ENCODE assay signal across 25 cellular contexts in the genomic region with DNA sequence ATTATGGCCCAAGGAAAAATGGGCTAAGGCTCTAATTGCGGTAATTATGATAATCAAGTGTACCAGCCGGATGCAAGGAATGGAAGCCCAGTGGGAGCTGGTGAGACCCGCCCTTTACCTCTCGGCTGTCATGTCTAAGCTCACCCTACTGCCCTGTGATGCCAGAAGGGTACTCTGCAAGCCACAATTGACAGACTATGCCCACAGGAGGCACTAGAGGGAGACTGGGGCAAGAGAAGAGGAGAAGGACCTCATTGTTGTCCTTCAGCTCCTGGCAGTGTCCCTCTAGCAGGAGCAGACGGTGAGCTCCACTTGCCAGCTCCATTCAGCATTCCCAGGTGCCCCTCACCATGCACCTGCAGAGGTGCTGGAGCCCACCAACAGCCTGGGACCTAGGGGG.
A peak's percentile ranks its signal among the peaks of the same experiment; 100 is the strongest.
DNase-seq lines count a peak whose midpoint lies in the region; ATAC-seq, FAIRE-seq and TF ChIP-seq lines count a peak whose summit lies in the region.
"Had no signal": no experiment of that assay in that cellular context is flagged by ENCODE, and none has a peak within 500 bp of the region (broad histone marks: within the 10 kb centered on the region; RNA-seq: fewer than 3 reads in every experiment).

No MANE protein-coding gene starts in this region.

- H3K4me1 ChIP-seq in Karpas-422 (ENCODE audit: low read length) (no peaks in the 10 kb centered on the region), GM12878 (ENCODE audit: control insufficient read depth, insufficient read depth, low read length) (peaks cover 11% of the 10 kb centered on the region; the same call in 1 of the 2 replicates), upper lobe of right lung (no peaks in the 10 kb centered on the region)
- H3K4me1 ChIP-seq: parathyroid adenoma had no signal

- CTCF ChIA-PET in GM12878 (lab: Yijun Ruan, JAX): interaction anchor here (0.6 to 13.0 kb wide), 7 partner anchors 10 to 354 kb away, joined by 3 to 150 read pairs (median 4); no protein-coding TSS in a partner anchor
- CTCF ChIA-PET in HEK293T (lab: Yijun Ruan, JAX): interaction anchor here (0.6 to 0.9 kb wide), 3 partner anchors 106 to 793 kb away, joined by 3 to 4 read pairs (median 3); no protein-coding TSS in a partner anchor

- TF ChIP-seq CTCF in GM12878 (IDR thresholded peaks at IDR 0.05 in 2 of 3, conservative IDR thresholded peaks at IDR 0.05 in 1 of 3; ENCODE audit: control insufficient read depth in 2 of 3, extremely low read depth in 1 of 3, insufficient read depth in 1 of 3, low read depth in 3 of 3, low read length in 3 of 3): peak in 2 of 3 experiments; percentile 12 to 14; a peak in 3 of 6 replicates
- TF ChIP-seq CTCF in upper lobe of right lung (IDR thresholded peaks at IDR 0.05): no peak

- WGBS in GM12878 (ENCODE audit: insufficient coverage, insufficient replicate concordance, low lambda C conversion rate, missing lambda C conversion rate): 47% methylated on average over 5 of the region's 5 CpGs

- H3K9me3 ChIP-seq in Karpas-422 (ENCODE audit: low read length) (no peaks in the 10 kb centered on the region), GM12878 (replicated peaks; ENCODE audit: control insufficient read depth, insufficient read depth, low read length) (no peaks in the 10 kb centered on the region; the same call in 2 of the 3 replicates), upper lobe of right lung (no peaks in the 10 kb centered on the region)
- H3K9me3 ChIP-seq: thyroid gland had no signal

- H2AFZ ChIP-seq in Karpas-422 (ENCODE audit: low read length) (no peak overlapping the region), GM12878 (ENCODE audit: control insufficient read depth, low read depth, low read length) (no peak overlapping the region)
- H2AFZ ChIP-seq: parathyroid adenoma had no signal

- H3K36me3 ChIP-seq in Karpas-422 (ENCODE audit: insufficient read depth, low read length) (no peaks in the 10 kb centered on the region), GM12878 (ENCODE audit: control insufficient read depth in 2 of 2, insufficient read depth in 2 of 2, low read length in 1 of 2) (no peaks in the 10 kb centered on the region), upper lobe of right lung (no peaks in the 10 kb centered on the region)
- H3K36me3 ChIP-seq: SJCRH30, thyroid gland had no signal

- intact Hi-C loops in GM12878 (cut with micrococcal nuclease; ENCODE audit: unreplicated experiment): no loop called here
- intact Hi-C loops in upper lobe of right lung (cut with DNase I): no loop called here

- no peak overlapping the region for H3K4me2 ChIP-seq in Karpas-422 (ENCODE audit: low read depth, low read length, poor library complexity, severe bottlenecking)
- H3K4me2 ChIP-seq in GM12878 (ENCODE audit: control insufficient read depth, insufficient read depth): no peak overlapping the region

- TF ChIP-seq EP300 in GM12878 (IDR thresholded peaks at IDR 0.05; ENCODE audit: borderline replicate concordance in 1 of 2, control insufficient read depth in 1 of 2, low read depth in 2 of 2, low read length in 2 of 2): no peak

- RAD21 ChIA-PET in GM12878 (lab: Charles Lee; ENCODE audit: unreplicated experiment): interaction anchor here (1.4 kb wide), 1 partner anchor 26 kb away, joined by 6 read pairs; no protein-coding TSS in a partner anchor

- ATAC-seq in GM12878: no peak
- peak; percentile 7 for ATAC-seq in upper lobe of right lung
- ATAC-seq: effector memory CD8-positive, alpha-beta T cell; natural killer cell treated with Interleukin-12 subunit alpha and Interleukin-12 subunit beta and Interleukin-15 and Interleukin-18, amount 100 ng/mL, for 72 hours; stimulated activated naive CD8-positive, alpha-beta T cell treated with anti-CD3 and anti-CD28 coated beads, Interleukin-15, amount 100 ng/mL, for 72 hours had no signal

- no peak for TF ChIP-seq POLR2A in GM12878 (IDR thresholded peaks at IDR 0.05; ENCODE audit: low read depth, low read length)

- in situ Hi-C loops in GM12878 (cut with MboI): loop anchor here (10.0 kb wide), 1 partner anchor 349 kb away; no protein-coding TSS in a partner anchor

- DNase-seq in stimulated activated CD4-positive, alpha-beta T cell treated with anti-CD3 and anti-CD28 coated beads, Interleukin-4, amount 100 ng/mL, for 1 hour: peak; percentile 13
- no peak for DNase-seq in stimulated activated CD4-positive, alpha-beta T cell treated with anti-CD3 and anti-CD28 coated beads, Interleukin-15, amount 100 ng/mL, for 24 hours
- DNase-seq in Karpas-422 (peak; percentile 52), GM12878 (ENCODE audit: low read depth, low spot score) (no peak), upper lobe of right lung (no peak), NCI-H2196 (lab: John Stamatoyannopoulos, UW; ENCODE audit: unreplicated experiment) (no peak), HEK293T (ENCODE audit: extremely low spot score) (no peak)
- DNase-seq in stimulated activated CD4-positive, alpha-beta T cell treated with anti-CD3 and anti-CD28 coated beads, Interleukin-12 subunit alpha, Interleukin-12 subunit beta, amount 100 ng/mL, for 4 hours: no peak
- DNase-seq: activated CD4-positive, alpha-beta T cell treated with anti-CD3 and anti-CD28 coated beads, Interleukin-2, amount 10 ng/mL, durations not matched to agents 7 days and 5 days; activated naive CD4-positive, alpha-beta T cell treated with anti-CD3 and anti-CD28 coated beads for 36 hours; activated T-cell treated with anti-CD3 and anti-CD28 coated beads, Interleukin-2, amount 50 U/mL, for 48 hours; amniotic stem cell; DMS79 treated with DMSO at 0.1 percent for 48 hours; effector memory CD8-positive, alpha-beta T cell; islet precursor cell; NCI-H1105 treated with DMSO at 0.1 percent for 48 hours; NCI-H2081 treated with DMSO at 0.1 percent for 48 hours; NCI-H446; NK-92 treated with Interleukin-12 subunit alpha and Interleukin-12 subunit beta, amount 100 ng/mL, for 24 hours; right cardiac atrium; SJCRH30; stimulated activated naive CD8-positive, alpha-beta T cell treated with anti-CD3 and anti-CD28 coated beads, Interleukin-15, amount 100 ng/mL, for 72 hours; thyroid gland had no signal

- H3K9me2 ChIP-seq in Karpas-422 (replicated peaks; ENCODE audit: insufficient read depth, low read length): no peaks in the 10 kb centered on the region

- H3K27ac ChIP-seq in Karpas-422 (ENCODE audit: low read length): no peak overlapping the region
- H3K27ac ChIP-seq in GM12878 (ENCODE audit: control insufficient read depth, insufficient read depth): no peak overlapping the region
- H3K27ac ChIP-seq in upper lobe of right lung: no peak overlapping the region
- H3K27ac ChIP-seq: parathyroid adenoma, SJCRH30, thyroid gland had no signal

- H3K9ac ChIP-seq in Karpas-422 (ENCODE audit: low read length) (no peak overlapping the region), GM12878 (ENCODE audit: control insufficient read depth, insufficient read depth, low read length) (no peak overlapping the region)
- H3K9ac ChIP-seq: parathyroid adenoma had no signal

- POLR2A ChIA-PET in GM12878 (lab: Charles Lee): no interaction called here
- POLR2A ChIA-PET in HEK293T (lab: Yijun Ruan, JAX): no interaction called here

- no TSS peak for BruUV-seq in GM12878 (replicated peaks; lab: Mats Ljungman, UMichigan)

- no peaks in the 10 kb centered on the region for H3K27me3 ChIP-seq in Karpas-422 (ENCODE audit: low read length)
- no peaks in the 10 kb centered on the region; a peak in 2 of 4 replicates for H3K27me3 ChIP-seq in GM12878 (replicated peaks in 1 of 2; ENCODE audit: control insufficient read depth in 2 of 2, insufficient read depth in 2 of 2, low read length in 1 of 2)
- no peaks in the 10 kb centered on the region for H3K27me3 ChIP-seq in upper lobe of right lung
- H3K27me3 ChIP-seq: SJCRH30, thyroid gland had no signal

- FAIRE-seq in GM12878 (lab: Jason Lieb, UNC): no peak

- H3K4me3 ChIP-seq in Karpas-422 (ENCODE audit: low read length) (no peak overlapping the region), GM12878 (no peak overlapping the region), upper lobe of right lung (no peak overlapping the region)
- H3K4me3 ChIP-seq: SJCRH30, thyroid gland had no signal

- H3K79me2 ChIP-seq in Karpas-422 (ENCODE audit: low read length) (no peaks in the 10 kb centered on the region), GM12878 (ENCODE audit: control insufficient read depth, insufficient read depth, low read length) (no peaks in the 10 kb centered on the region)
- H3K79me2 ChIP-seq: parathyroid adenoma had no signal

- SMC1A ChIA-PET in GM12878 (lab: Charles Lee; ENCODE audit: uncharacterized antibody, unreplicated experiment): interaction anchor here (0.6 to 1.8 kb wide), 4 partner anchors 27 to 269 kb away, joined by 3 to 6 read pairs (median 3); no protein-coding TSS in a partner anchor

- TF ChIP-seq RAD21 in GM12878 (IDR thresholded peaks at IDR 0.05; ENCODE audit: insufficient read depth, low read depth, low read length): no peak

- H4K20me1 ChIP-seq in Karpas-422 (ENCODE audit: insufficient read depth, low read depth, low read length): no peaks in the 10 kb centered on the region
- H4K20me1 ChIP-seq in GM12878 (ENCODE audit: control insufficient read depth, insufficient read depth): no peaks in the 10 kb centered on the region

TF ChIP-seq in HEK293T, 16 proteins besides CTCF, POLR2A, EP300 and RAD21:
- TF ChIP-seq L3MBTL2 (conservative IDR thresholded peaks at IDR 0.05): no peak
- no peak for TF ChIP-seq ZNF384 (IDR thresholded peaks at IDR 0.05)
- no peak for TF ChIP-seq FOXA1 (IDR thresholded peaks at IDR 0.05)
- TF ChIP-seq CTBP1 (IDR thresholded peaks at IDR 0.05; ENCODE audit: borderline replicate concordance): no peak
- no peak for TF ChIP-seq FOXK2 (IDR thresholded peaks at IDR 0.05)
- TF ChIP-seq ARNT (IDR thresholded peaks at IDR 0.05): no peak
- no peak for TF ChIP-seq PKNOX1 (IDR thresholded peaks at IDR 0.05)
- TF ChIP-seq SP1 (IDR thresholded peaks at IDR 0.05): no peak

Comparison
In these comparisons a context has a peak if more than half of its experiments do, and no peak if none do; other contexts are left out.
1. DNase-seq: peak in stimulated activated CD4-positive, alpha-beta T cell treated with anti-CD3 and anti-CD28 coated beads, Interleukin-4, amount 100 ng/mL, for 1 hour (single experiment) and Karpas-422 (single experiment); none in stimulated activated CD4-positive, alpha-beta T cell treated with anti-CD3 and anti-CD28 coated beads, Interleukin-15, amount 100 ng/mL, for 24 hours (single experiment), GM12878 (single experiment), upper lobe of right lung (single experiment), NCI-H2196 (single experiment), stimulated activated CD4-positive, alpha-beta T cell treated with anti-CD3 and anti-CD28 coated beads, Interleukin-12 subunit alpha, Interleukin-12 subunit beta, amount 100 ng/mL, for 4 hours (single experiment) and HEK293T (single experiment).